In the genomic region with DNA sequence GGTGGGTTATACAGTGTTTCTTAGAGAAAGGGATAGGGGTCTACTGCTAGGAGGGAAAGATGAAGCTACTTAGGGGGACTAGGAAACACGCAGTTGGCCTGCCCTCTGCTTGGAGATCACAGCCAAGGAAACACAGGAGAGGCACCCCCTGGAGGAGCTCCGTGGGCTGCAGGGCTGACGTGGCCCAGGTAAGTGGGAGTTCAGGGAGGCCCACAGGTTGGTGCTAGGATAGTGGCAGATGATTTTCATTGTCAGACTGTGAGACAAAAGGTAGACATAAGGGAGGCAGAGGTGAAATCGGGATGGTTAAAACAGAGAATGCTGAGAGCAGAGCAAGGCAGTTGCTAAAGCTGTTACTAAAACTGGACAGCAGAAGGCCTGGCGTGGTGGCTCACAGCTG, we compare ENCODE assay signal across 28 cellular contexts.
"Had no signal": no experiment of that assay in that cellular context is flagged by ENCODE, and none has a peak within 500 bp of the region (broad histone marks: within the 10 kb centered on the region; RNA-seq: fewer than 3 reads in every experiment).

No MANE protein-coding gene starts in this region.

- DNase-seq: activated CD4-positive, alpha-beta memory T cell treated with anti-CD3 and anti-CD28 coated beads, Interleukin-2, amount 10 ng/mL, durations not matched to agents 7 days and 5 days; activated CD4-positive, alpha-beta T cell treated with anti-CD3 and anti-CD28 coated beads for 1 hour; activated CD4-positive, alpha-beta T cell treated with anti-CD3 and anti-CD28 coated beads for 36 hours; activated CD4-positive, alpha-beta T cell treated with anti-CD3 and anti-CD28 coated beads for 48 hours; activated CD4-positive, alpha-beta T cell treated with anti-CD3 and anti-CD28 coated beads, Interleukin-2, amount 50 U/mL, for 1 hour; activated CD4-positive, alpha-beta T cell treated with anti-CD3 and anti-CD28 coated beads, Interleukin-2, amount 50 U/mL, for 4 hours; activated CD4-positive, CD25-positive, alpha-beta regulatory T cell; activated CD8-positive, alpha-beta memory T cell treated with anti-CD3 and anti-CD28 coated beads for 24 hours; activated CD8-positive, alpha-beta memory T cell treated with anti-CD3 and anti-CD28 coated beads, Interleukin-2, amount 10 ng/mL, durations not matched to agents 7 days and 5 days; activated CD8-positive, alpha-beta memory T cell treated with anti-CD3 and anti-CD28 coated beads, Interleukin-2, amount 50 U/mL, for 48 hours; activated CD8-positive, alpha-beta T cell treated with anti-CD3 and anti-CD28 coated beads, Interleukin-2, amount 10 ng/mL, durations not matched to agents 7 days and 5 days; activated effector memory CD4-positive, alpha-beta T cell treated with Interleukin-2 at 50 U/mL for 16 hours; activated gamma-delta T cell; activated naive CD4-positive, alpha-beta T cell treated with anti-CD3 and anti-CD28 coated beads, Interleukin-2, amount 10 ng/mL, durations not matched to agents 7 days and 5 days; activated naive CD4-positive, alpha-beta T cell treated with Interleukin-2 at 50 U/mL for 16 hours; activated naive CD8-positive, alpha-beta T cell treated with anti-CD3 and anti-CD28 coated beads, Interleukin-2, amount 10 ng/mL, durations not matched to agents 7 days and 5 days; activated naive CD8-positive, alpha-beta T cell treated with anti-CD3 and anti-CD28 coated beads, Interleukin-2, amount 50 U/mL, for 24 hours; activated T-cell treated with anti-CD3 and anti-CD28 coated beads, Interleukin-2, amount 50 U/mL, for 24 hours; activated T-cell treated with anti-CD3 and anti-CD28 coated beads, Interleukin-2, amount 50 U/mL, for 48 hours; amygdala; T-cell; T-helper 17 cell; T-helper 9 cell had no signal

- H3K4me3 ChIP-seq: ascending aorta, cardiac muscle cell had no signal

- ATAC-seq: activated CD4-positive, alpha-beta T cell treated with anti-CD3 and anti-CD28 coated beads for 36 hours; activated CD4-positive, CD25-positive, alpha-beta regulatory T cell treated with anti-CD3 and anti-CD28 coated beads, Interleukin-2, amount 50 U/mL, for 24 hours; activated CD8-positive, alpha-beta memory T cell treated with anti-CD3 and anti-CD28 coated beads, Interleukin-2, amount 10 ng/mL, durations not matched to agents 7 days and 5 days; activated CD8-positive, alpha-beta T cell treated with anti-CD3 and anti-CD28 coated beads, Interleukin-2, amount 10 ng/mL, durations not matched to agents 7 days and 5 days; activated naive CD8-positive, alpha-beta T cell treated with anti-CD3 and anti-CD28 coated beads, Interleukin-2, amount 50 U/mL, for 24 hours; T-cell; T-helper 17 cell; WTC11 had no signal

- H3K4me1 ChIP-seq: ascending aorta had no signal

- H3K36me3 ChIP-seq: ascending aorta, cardiac muscle cell had no signal

- H3K9me3 ChIP-seq: ascending aorta had no signal

- H3K27ac ChIP-seq: ascending aorta, cardiac muscle cell, VCaP had no signal

- H3K27me3 ChIP-seq: ascending aorta, cardiac muscle cell had no signal
